In genomic region chr19:47156861-47157454, GRCh38 we compare ENCODE assay signal across 8 cellular contexts. TPM values are rescaled to one million over a fixed set of nuclear protein-coding genes. Genes with fewer than 3 reads are reported as not detected.
DNase-seq lines count a peak whose midpoint lies in the region; ATAC-seq and TF ChIP-seq lines count a peak whose summit lies in the region.

No MANE protein-coding gene starts in this region.

- POLR2A ChIA-PET in GM10248 (lab: Yijun Ruan, JAX), result interaction anchor here (1.6 kb wide), 2 partner anchors 26 to 69 kb away, joined by 3 to 6 read pairs; partner anchors contain the start of gene SAE1

- no peak for ATAC-seq in GM21529 (IDR thresholded peaks at IDR 0.05; ENCODE audit: unreplicated experiment)
- ATAC-seq in HG03196 (IDR thresholded peaks at IDR 0.05; ENCODE audit: unreplicated experiment), result no peak

- peak; percentile 36 for DNase-seq in GM10248 (ENCODE audit: extremely low spot score)
- DNase-seq in NOMO-1 treated with DMSO at 0.1 percent for 48 hours (lab: John Stamatoyannopoulos, UW; ENCODE audit: unreplicated experiment), result peak; percentile 88
- DNase-seq in dorsolateral prefrontal cortex, result no peak
- peak; percentile 13 for DNase-seq in pons (ENCODE audit: low spot score)
- no peak for DNase-seq in activated effector memory CD4-positive, alpha-beta T cell treated with Interleukin-2 at 50 U/mL for 16 hours
- DNase-seq in NCI-H524 treated with DMSO at 0.1 percent for 48 hours (lab: John Stamatoyannopoulos, UW), result no peak

- intact Hi-C loops in dorsolateral prefrontal cortex (cut with DNase I), result loop anchor here in 1 of 2 donors (10.0 kb wide), 1 partner anchor 48 kb away; no protein-coding TSS in a partner anchor

- no peaks in the 10 kb centered on the region for H3K27me3 ChIP-seq in dorsolateral prefrontal cortex

- H3K4me3 ChIP-seq in dorsolateral prefrontal cortex, result no peak overlapping the region

- peak overlapping the region in 56 of 59 donors; percentile 17 to 89 (median 72) for H3K27ac ChIP-seq in dorsolateral prefrontal cortex

- TF ChIP-seq CTCF in GM10248 (IDR thresholded peaks at IDR 0.05; ENCODE audit: control extremely low read depth, extremely low read depth, low read depth, missing control alignments), result no peak
- no peak for TF ChIP-seq CTCF in dorsolateral prefrontal cortex (IDR thresholded peaks at IDR 0.05 in 54 of 56, conservative IDR thresholded peaks at IDR 0.05 in 2 of 56; ENCODE audit: low read depth in 1 of 56, partially characterized antibody in 56 of 56)

- CTCF ChIA-PET in GM10248 (lab: Yijun Ruan, JAX), result interaction anchor here (0.8 to 11.4 kb wide), 10 partner anchors 7 to 144 kb away, joined by 3 to 128 read pairs (median 6); no protein-coding TSS in a partner anchor

RNA-seq across cellular contexts. Expression of gene SAE1, which starts 26.3 kb away (rescaled TPM):
- 100 to 1,000 TPM in 2 of 120 experiments, 10 to 100 TPM in 118; 50.2 to 109 (median 75.1) TPM for total RNA-seq in dorsolateral prefrontal cortex

RNA-seq across cellular contexts. Expression of gene ZC3H4, which starts 43.4 kb away (rescaled TPM):
- 10 to 100 TPM; 28.4 to 56.1 (median 40.3) TPM for total RNA-seq in dorsolateral prefrontal cortex

Comparison
In these comparisons a context has a peak if more than half of its experiments do, and no peak if none do; other contexts are left out.
1. DNase-seq: peak in GM10248 (single experiment), NOMO-1 treated with DMSO at 0.1 percent for 48 hours (single experiment) and pons (single experiment); none in dorsolateral prefrontal cortex (0 of 10), activated effector memory CD4-positive, alpha-beta T cell treated with Interleukin-2 at 50 U/mL for 16 hours (single experiment) and NCI-H524 treated with DMSO at 0.1 percent for 48 hours (single experiment).